In the genomic region with DNA sequence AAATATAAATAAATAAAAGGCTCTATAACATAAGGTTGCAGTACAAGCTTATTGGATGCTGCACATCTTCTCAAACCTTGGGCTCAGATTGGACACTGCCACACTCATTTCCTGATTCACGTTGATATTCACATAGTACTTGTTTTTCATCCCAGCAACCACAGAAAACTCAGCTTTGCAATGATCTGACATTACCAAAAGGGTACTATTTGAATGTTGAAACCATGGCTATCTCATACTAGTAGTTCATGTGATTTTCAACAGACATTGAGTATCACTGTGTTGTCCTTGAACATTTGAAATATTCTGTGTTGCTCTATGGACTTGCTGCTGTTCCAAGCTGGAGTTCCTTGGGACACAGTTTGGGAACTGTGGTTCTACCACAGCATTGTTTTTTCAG, we compare ENCODE assay signal across 26 cellular contexts. TPM values are rescaled to one million over a fixed set of nuclear protein-coding genes. Genes with fewer than 3 reads are reported as not detected.
DNase-seq lines count a peak whose midpoint lies in the region; ATAC-seq and FAIRE-seq lines count a peak whose summit lies in the region.
"Had no signal": no experiment of that assay in that cellular context is flagged by ENCODE, and none has a peak within 500 bp of the region (broad histone marks: within the 10 kb centered on the region; RNA-seq: fewer than 3 reads in every experiment).

No MANE protein-coding gene starts in this region.

- no peak overlapping the region for H3K4me3 Mint-ChIP-seq in activated T-helper 17 cell treated with anti-CD3 and anti-CD28 coated beads, Interleukin-2, amount 50 U/mL, for 72 hours
- H3K4me3 Mint-ChIP-seq: CD14-positive monocyte; CD4-positive, alpha-beta memory T cell; CD4-positive, CD25-positive, alpha-beta regulatory T cell; CD8-positive, alpha-beta memory T cell had no signal

- DNase-seq in islet precursor cell (peak; percentile 17), urothelium cell line (ENCODE audit: low spot score) (no peak)
- no peak for DNase-seq in activated CD4-positive, alpha-beta T cell treated with anti-CD3 and anti-CD28 coated beads, Interleukin-2, amount 50 U/mL, for 1 hour
- DNase-seq: 8988T; ACHN; BE2C; C1 segment of cervical spinal cord; CD4-positive, alpha-beta memory T cell; CD4-positive, CD25-positive, alpha-beta regulatory T cell; CD8-positive, alpha-beta memory T cell; COR-L47; DMS 273 treated with DMSO at 0.1 percent for 48 hours; DMS153; DMS53; DMS79; DND-41; EL; GDM1 had no signal

- no peaks in the 10 kb centered on the region for H3K36me3 Mint-ChIP-seq in activated T-helper 17 cell treated with anti-CD3 and anti-CD28 coated beads, Interleukin-2, amount 50 U/mL, for 72 hours (ENCODE audit: low read depth)
- H3K36me3 Mint-ChIP-seq: CD14-positive monocyte; CD4-positive, alpha-beta memory T cell; CD4-positive, CD25-positive, alpha-beta regulatory T cell; CD8-positive, alpha-beta memory T cell had no signal

- ATAC-seq in activated T-helper 17 cell treated with anti-CD3 and anti-CD28 coated beads, Interleukin-2, amount 50 U/mL, for 72 hours (replicated peaks), result peak; percentile 32
- no peak for ATAC-seq in GM18909 (IDR thresholded peaks at IDR 0.05; ENCODE audit: poor library complexity, unreplicated experiment)
- ATAC-seq: GM12878 had no signal

- no peaks in the 10 kb centered on the region for H3K9me3 Mint-ChIP-seq in activated T-helper 17 cell treated with anti-CD3 and anti-CD28 coated beads, Interleukin-2, amount 50 U/mL, for 72 hours
- H3K9me3 Mint-ChIP-seq: CD14-positive monocyte; CD4-positive, alpha-beta memory T cell; CD8-positive, alpha-beta memory T cell had no signal

- H3K27ac Mint-ChIP-seq in activated T-helper 17 cell treated with anti-CD3 and anti-CD28 coated beads, Interleukin-2, amount 50 U/mL, for 72 hours, result no peak overlapping the region
- H3K27ac Mint-ChIP-seq: CD14-positive monocyte; CD4-positive, alpha-beta memory T cell; CD4-positive, CD25-positive, alpha-beta regulatory T cell; CD8-positive, alpha-beta memory T cell had no signal

- no peak for FAIRE-seq in urothelium cell line (lab: Jason Lieb, UNC)
- FAIRE-seq: A204.1, GM12878, GM12892, GM18507, GM19239 had no signal

- no peaks in the 10 kb centered on the region for H3K4me1 Mint-ChIP-seq in activated T-helper 17 cell treated with anti-CD3 and anti-CD28 coated beads, Interleukin-2, amount 50 U/mL, for 72 hours
- H3K4me1 Mint-ChIP-seq: CD14-positive monocyte; CD4-positive, alpha-beta memory T cell; CD4-positive, CD25-positive, alpha-beta regulatory T cell; CD8-positive, alpha-beta memory T cell had no signal

- H3K27me3 Mint-ChIP-seq in activated T-helper 17 cell treated with anti-CD3 and anti-CD28 coated beads, Interleukin-2, amount 50 U/mL, for 72 hours, result peaks cover 5% of the 10 kb centered on the region

RNA-seq across cellular contexts. Expression of a gene that starts 14.0 kb away (rescaled TPM):
- 10 to 100 TPM; 24.4 to 37.8 TPM for total RNA-seq in activated T-helper 17 cell treated with anti-CD3 and anti-CD28 coated beads, Interleukin-2, amount 50 U/mL, for 72 hours

RNA-seq across cellular contexts. Expression of a gene that starts 48.0 kb away (rescaled TPM):
- 10 to 100 TPM; 63.8 to 64.1 TPM for total RNA-seq in activated T-helper 17 cell treated with anti-CD3 and anti-CD28 coated beads, Interleukin-2, amount 50 U/mL, for 72 hours
